Comparison of ENCODE assay signal across 8 cellular contexts in genomic region chr2:60966465-60967405, GRCh38. TPM values are rescaled to one million over a fixed set of nuclear protein-coding genes. Genes with fewer than 3 reads are reported as not detected.
A peak's percentile ranks its signal among the peaks of the same experiment; 100 is the strongest.
DNase-seq lines count a peak whose midpoint lies in the region; ATAC-seq and TF ChIP-seq lines count a peak whose summit lies in the region.
"Had no signal": no experiment of that assay in that cellular context is flagged by ENCODE, and none has a peak within 500 bp of the region (broad histone marks: within the 10 kb centered on the region; RNA-seq: fewer than 3 reads in every experiment).

No MANE protein-coding gene starts in this region.

- H3K27me3 Mint-ChIP-seq in effector memory CD8-positive, alpha-beta T cell: no peaks in the 10 kb centered on the region
- H3K27me3 Mint-ChIP-seq in neural progenitor cell (ENCODE audit: insufficient read depth, low read depth): no peaks in the 10 kb centered on the region

- peaks cover 12 to 27% of the 10 kb centered on the region in 2 donors for H3K4me1 Mint-ChIP-seq in effector memory CD8-positive, alpha-beta T cell (ENCODE audit: low read depth in 2 of 2)
- H3K4me1 Mint-ChIP-seq in neural progenitor cell: no peaks in the 10 kb centered on the region

- no peak for TF ChIP-seq CTCF in neural progenitor cell (IDR thresholded peaks at IDR 0.05)
- no peak for TF ChIP-seq CTCF in GM10248 (IDR thresholded peaks at IDR 0.05; ENCODE audit: control extremely low read depth, extremely low read depth, low read depth, missing control alignments)

- H3K36me3 Mint-ChIP-seq in effector memory CD8-positive, alpha-beta T cell (ENCODE audit: insufficient read depth): peaks cover 9% of the 10 kb centered on the region
- H3K36me3 Mint-ChIP-seq in neural progenitor cell: no peaks in the 10 kb centered on the region

- H3K9me3 Mint-ChIP-seq in effector memory CD8-positive, alpha-beta T cell: no peaks in the 10 kb centered on the region
- H3K9me3 Mint-ChIP-seq in neural progenitor cell: no peaks in the 10 kb centered on the region

- ATAC-seq in GM18519 (IDR thresholded peaks at IDR 0.05; ENCODE audit: low FRiP score, unreplicated experiment): peak; percentile 49
- peak; percentile 64 for ATAC-seq in GM21390 (IDR thresholded peaks at IDR 0.05; ENCODE audit: unreplicated experiment)
- ATAC-seq in HG03159 (IDR thresholded peaks at IDR 0.05; ENCODE audit: unreplicated experiment): peak; percentile 70
- no peak for ATAC-seq in effector memory CD8-positive, alpha-beta T cell (replicated peaks)

- H3K4me2 ChIP-seq in neural progenitor cell: no peak overlapping the region

- H3K27me3 ChIP-seq in neural progenitor cell: no peaks in the 10 kb centered on the region

- no peaks in the 10 kb centered on the region for H3K79me2 ChIP-seq in neural progenitor cell (ENCODE audit: low read depth)

- H3F3A ChIP-seq in neural progenitor cell (ENCODE audit: low read depth): no peaks in the 10 kb centered on the region

- CTCF ChIA-PET in GM10248 (lab: Yijun Ruan, JAX): interaction anchor here (0.9 to 2.7 kb wide), 9 partner anchors 8 to 86 kb away, joined by 3 to 9 read pairs (median 4); partner anchors contain the start of gene REL

- no peak overlapping the region for H3K4me3 ChIP-seq in neural progenitor cell

- H3K36me3 ChIP-seq in neural progenitor cell: no peaks in the 10 kb centered on the region

- DNase-seq in effector memory CD8-positive, alpha-beta T cell: no peak
- DNase-seq in G401 (ENCODE audit: low spot score) (no peak), neural progenitor cell (ENCODE audit: low spot score) (no peak), GM10248 (ENCODE audit: extremely low spot score) (no peak)
- DNase-seq: NCI-H446 treated with DMSO at 0.1 percent for 48 hours had no signal

- peak overlapping the region; percentile 3 to 73 for H3K4me3 Mint-ChIP-seq in effector memory CD8-positive, alpha-beta T cell
- H3K4me3 Mint-ChIP-seq in neural progenitor cell: no peak overlapping the region

- H3K9ac ChIP-seq in neural progenitor cell: no peak overlapping the region

- no peak overlapping the region for H3K27ac ChIP-seq in neural progenitor cell

- peak overlapping the region in 1 of 2 donors; percentile 95 for H3K27ac Mint-ChIP-seq in effector memory CD8-positive, alpha-beta T cell
- H3K27ac Mint-ChIP-seq in neural progenitor cell: no peak overlapping the region

- H4K20me1 ChIP-seq in neural progenitor cell (ENCODE audit: low read depth): no peaks in the 10 kb centered on the region

- H3K4me1 ChIP-seq in neural progenitor cell: no peaks in the 10 kb centered on the region

- POLR2A ChIA-PET in GM10248 (lab: Yijun Ruan, JAX): no interaction called here

- in situ Hi-C loops in G401 (cut with HindIII; ENCODE audit: low sequenced_read_pairs): no loop called here

- H2AFZ ChIP-seq in neural progenitor cell (replicated peaks): no peak overlapping the region

- H3K9me3 ChIP-seq in neural progenitor cell (ENCODE audit: low read depth): no peaks in the 10 kb centered on the region

RNA-seq across cellular contexts. Expression of gene PEX13, which starts 50.8 kb away (rescaled TPM):
- 39.8 and 62.1 TPM in 2 replicates for total RNA-seq in G401 (2014; rRNA removed; shearing (Covaris generic))
- total RNA-seq in neural progenitor cell (ENCODE audit: low replicate concordance): 64.9 and 74.9 TPM in 2 replicates

RNA-seq across cellular contexts. Expression of gene PUS10, which starts 51.3 kb away (rescaled TPM):
- 7.1 and 8.2 TPM in 2 replicates for total RNA-seq in G401 (2014; rRNA removed; shearing (Covaris generic))
- total RNA-seq in neural progenitor cell (ENCODE audit: low replicate concordance): 10.4 and 11.3 TPM in 2 replicates
